ENCODE assay signal across 36 cellular contexts in the genomic region with DNA sequence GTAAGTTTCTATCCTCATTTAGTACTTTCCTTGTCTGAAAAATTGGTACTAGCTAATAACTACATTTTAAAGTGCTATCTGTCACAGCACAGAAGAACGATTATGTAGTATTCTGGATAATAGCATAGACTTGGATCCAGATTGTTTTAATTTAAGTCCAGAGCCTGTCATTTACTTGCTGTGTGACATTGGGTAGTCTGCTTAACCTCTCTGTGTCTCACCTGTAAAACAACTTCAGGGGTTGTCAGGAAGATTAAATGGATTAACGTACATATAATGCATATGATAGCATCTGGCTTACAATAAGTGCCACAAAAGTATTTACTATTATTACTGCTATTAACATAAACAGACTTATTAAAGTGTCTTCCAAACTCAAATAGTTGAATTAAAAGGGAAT.
A peak's percentile ranks its signal among the peaks of the same experiment; 100 is the strongest.
DNase-seq lines count a peak whose midpoint lies in the region; ATAC-seq, FAIRE-seq and TF ChIP-seq lines count a peak whose summit lies in the region.
"Had no signal": no experiment of that assay in that cellular context is flagged by ENCODE, and none has a peak within 500 bp of the region (broad histone marks: within the 10 kb centered on the region; RNA-seq: fewer than 3 reads in every experiment).

No MANE protein-coding gene starts in this region.

- H3K4me1 Mint-ChIP-seq in activated T-helper 17 cell treated with anti-CD3 and anti-CD28 coated beads, Interleukin-2, amount 50 U/mL, for 72 hours: no peaks in the 10 kb centered on the region
- H3K4me1 Mint-ChIP-seq: B cell; CD14-positive monocyte; CD4-positive, CD25-positive, alpha-beta regulatory T cell; CD8-positive, alpha-beta memory T cell had no signal

- TF ChIP-seq EP300 in A549 (IDR thresholded peaks at IDR 0.05) (no peak), K562 (IDR thresholded peaks at IDR 0.05; ENCODE audit: low read length) (no peak)

- TF ChIP-seq POLR2A in A549 (IDR thresholded peaks at IDR 0.05; ENCODE audit: low read length): no peak
- no peak for TF ChIP-seq POLR2A in K562 (conservative IDR thresholded peaks at IDR 0.05)
- TF ChIP-seq POLR2A in erythroblast (IDR thresholded peaks at IDR 0.05; ENCODE audit: low read length): no peak

- H3K27ac ChIP-seq in A549 (no peak overlapping the region), HEK293 (ENCODE audit: extremely low read depth, low read depth, low read length) (no peak overlapping the region), K562 (ENCODE audit: extremely low read depth, low read depth, low read length) (no peak overlapping the region), parathyroid adenoma (peak overlapping the region; percentile 97)
- H3K27ac ChIP-seq: 22Rv1; BLaER1; BLaER1 treated with 17β-estradiol and CSF1 and Interleukin-3, amounts not matched to agents 10 nM and 100 nM; C4-2B had no signal

- H2AFZ ChIP-seq in K562 (ENCODE audit: low read depth, low read length): no peak overlapping the region
- H2AFZ ChIP-seq in parathyroid adenoma: no peak overlapping the region

- H3K79me2 ChIP-seq in K562 (ENCODE audit: control insufficient read depth, insufficient read depth, low read length) (no peaks in the 10 kb centered on the region), parathyroid adenoma (peaks cover 29% of the 10 kb centered on the region)

- H3K9me3 Mint-ChIP-seq in activated T-helper 17 cell treated with anti-CD3 and anti-CD28 coated beads, Interleukin-2, amount 50 U/mL, for 72 hours: peaks cover 3% of the 10 kb centered on the region
- H3K9me3 Mint-ChIP-seq: CD4-positive, alpha-beta memory T cell; CD4-positive, alpha-beta T cell; CD8-positive, alpha-beta T cell had no signal

- H3K4me3 Mint-ChIP-seq in activated T-helper 17 cell treated with anti-CD3 and anti-CD28 coated beads, Interleukin-2, amount 50 U/mL, for 72 hours: no peak overlapping the region
- H3K4me3 Mint-ChIP-seq: B cell; CD14-positive monocyte; CD4-positive, alpha-beta memory T cell; CD4-positive, alpha-beta T cell; CD4-positive, CD25-positive, alpha-beta regulatory T cell; CD8-positive, alpha-beta memory T cell; CD8-positive, alpha-beta T cell had no signal

- intact Hi-C loops in K562 (cut with micrococcal nuclease): no loop called here
- intact Hi-C loops in left ventricle myocardium superior (cut with micrococcal nuclease): no loop called here

- no peak overlapping the region for H3K27ac Mint-ChIP-seq in activated T-helper 17 cell treated with anti-CD3 and anti-CD28 coated beads, Interleukin-2, amount 50 U/mL, for 72 hours
- H3K27ac Mint-ChIP-seq: B cell; CD14-positive monocyte; CD4-positive, alpha-beta memory T cell; CD4-positive, alpha-beta T cell; CD8-positive, alpha-beta memory T cell; CD8-positive, alpha-beta T cell had no signal

- no peak overlapping the region for H3K9ac ChIP-seq in K562 (ENCODE audit: insufficient read depth in 1 of 2, low read depth in 2 of 2, low read length in 2 of 2)
- peak overlapping the region; percentile 97 for H3K9ac ChIP-seq in parathyroid adenoma
- H3K9ac ChIP-seq: BLaER1; BLaER1 treated with 17β-estradiol and CSF1 and Interleukin-3, amounts not matched to agents 10 nM and 100 nM had no signal

- H4K20me1 ChIP-seq in K562 (replicated peaks; ENCODE audit: control insufficient read depth, insufficient read depth, low read length): no peaks in the 10 kb centered on the region
- H4K20me1 ChIP-seq: BLaER1; BLaER1 treated with 17β-estradiol and CSF1 and Interleukin-3, amounts not matched to agents 10 nM and 100 nM had no signal

- no peaks in the 10 kb centered on the region for H3K9me1 ChIP-seq in K562 (ENCODE audit: control insufficient read depth, insufficient read depth, low read length)

- H3K36me3 ChIP-seq in HEK293 (ENCODE audit: control insufficient read depth in 2 of 2, insufficient read depth in 1 of 2, low read length in 2 of 2) (no peaks in the 10 kb centered on the region), K562 (ENCODE audit: control insufficient read depth, insufficient read depth, low read length) (no peaks in the 10 kb centered on the region), parathyroid adenoma (ENCODE audit: control insufficient read depth, insufficient read depth, low read length) (peaks cover 7% of the 10 kb centered on the region)
- H3K36me3 ChIP-seq: BE2C; BLaER1; BLaER1 treated with 17β-estradiol and CSF1 and Interleukin-3, amounts not matched to agents 10 nM and 100 nM had no signal

- TF ChIP-seq RAD21 in A549 (conservative IDR thresholded peaks at IDR 0.05 in 1 of 2, IDR thresholded peaks at IDR 0.05 in 1 of 2): no peak
- no peak for TF ChIP-seq RAD21 in K562 (CRISPR knock-in tag; conservative IDR thresholded peaks at IDR 0.05 in 1 of 2, IDR thresholded peaks at IDR 0.05 in 1 of 2)

- no peaks in the 10 kb centered on the region for H3K36me3 Mint-ChIP-seq in activated T-helper 17 cell treated with anti-CD3 and anti-CD28 coated beads, Interleukin-2, amount 50 U/mL, for 72 hours (ENCODE audit: low read depth)
- H3K36me3 Mint-ChIP-seq: CD14-positive monocyte; CD4-positive, alpha-beta memory T cell; CD4-positive, CD25-positive, alpha-beta regulatory T cell; CD8-positive, alpha-beta memory T cell; CD8-positive, alpha-beta T cell had no signal

- CTCF ChIA-PET in A549 (lab: Yijun Ruan, JAX) (interaction anchor here (1.3 to 2.3 kb wide), 2 partner anchors 12 to 27 kb away, joined by 3 to 6 read pairs; no protein-coding TSS in a partner anchor), HEK293 (lab: Yijun Ruan, JAX) (no interaction called here), K562 (lab: Yijun Ruan, JAX; ENCODE audit: low intra/inter-chr PET ratio) (no interaction called here)

- no peak overlapping the region for H3K4me2 ChIP-seq in A549
- H3K4me2 ChIP-seq in K562 (ENCODE audit: insufficient read depth, low read length): no peak overlapping the region
- H3K4me2 ChIP-seq in parathyroid adenoma (ENCODE audit: low read length): peak overlapping the region; percentile 64
- H3K4me2 ChIP-seq: BLaER1; BLaER1 treated with 17β-estradiol and CSF1 and Interleukin-3, amounts not matched to agents 10 nM and 100 nM had no signal

- H3K4me1 ChIP-seq in A549: no peaks in the 10 kb centered on the region
- no peaks in the 10 kb centered on the region for H3K4me1 ChIP-seq in HEK293 (ENCODE audit: control insufficient read depth, insufficient read depth, low read length)
- no peaks in the 10 kb centered on the region for H3K4me1 ChIP-seq in K562 (replicated peaks in 1 of 2; ENCODE audit: control insufficient read depth in 2 of 2, insufficient read depth in 2 of 2, low read length in 2 of 2)
- H3K4me1 ChIP-seq in parathyroid adenoma: peaks cover 9% of the 10 kb centered on the region
- H3K4me1 ChIP-seq: BE2C; BLaER1; BLaER1 treated with 17β-estradiol and CSF1 and Interleukin-3, amounts not matched to agents 10 nM and 100 nM; Caco-2 had no signal

- H3K4me3 ChIP-seq in A549 (no peak overlapping the region), HEK293 (ENCODE audit: low read depth, low read length) (no peak overlapping the region), K562 (no peak overlapping the region), parathyroid adenoma (ENCODE audit: low read depth, low read length) (peak overlapping the region; percentile 96)
- H3K4me3 ChIP-seq: BLaER1; BLaER1 treated with 17β-estradiol and CSF1 and Interleukin-3, amounts not matched to agents 10 nM and 100 nM had no signal

- no peaks in the 10 kb centered on the region for H3K27me3 ChIP-seq in K562 (ENCODE audit: control insufficient read depth in 2 of 2, insufficient read depth in 2 of 2, low read length in 2 of 2)
- no peaks in the 10 kb centered on the region for H3K27me3 ChIP-seq in parathyroid adenoma (ENCODE audit: control insufficient read depth, insufficient read depth, low read length)
- H3K27me3 ChIP-seq: BE2C; BLaER1; BLaER1 treated with 17β-estradiol and CSF1 and Interleukin-3, amounts not matched to agents 10 nM and 100 nM had no signal

- H3K9me3 ChIP-seq in A549 (no peaks in the 10 kb centered on the region), HEK293 (ENCODE audit: control insufficient read depth, insufficient read depth, low read depth, low read length) (no peaks in the 10 kb centered on the region), K562 (replicated peaks; ENCODE audit: control insufficient read depth, insufficient read depth, low read depth, low read length) (no peaks in the 10 kb centered on the region), parathyroid adenoma (ENCODE audit: control insufficient read depth, low read length) (no peaks in the 10 kb centered on the region)
- H3K9me3 ChIP-seq: BE2C had no signal

- no peak for ATAC-seq in A549
- ATAC-seq in K562: no peak
- no peak for ATAC-seq in left ventricle myocardium superior
- ATAC-seq in HG03097 (IDR thresholded peaks at IDR 0.05; ENCODE audit: low FRiP score, unreplicated experiment): no peak
- no peak for ATAC-seq in activated T-helper 17 cell treated with anti-CD3 and anti-CD28 coated beads, Interleukin-2, amount 50 U/mL, for 72 hours (replicated peaks)
- ATAC-seq: CD8-positive, alpha-beta T cell had no signal

- in situ Hi-C loops in K562 (cut with MboI): no loop called here

- no TSS peak for BruUV-seq in K562 (replicated peaks; lab: Mats Ljungman, UMichigan)

- peaks cover 23% of the 10 kb centered on the region for H3K27me3 Mint-ChIP-seq in activated T-helper 17 cell treated with anti-CD3 and anti-CD28 coated beads, Interleukin-2, amount 50 U/mL, for 72 hours
- H3K27me3 Mint-ChIP-seq: B cell had no signal

- TF ChIP-seq CTCF in A549 (IDR thresholded peaks at IDR 0.05): no peak
- TF ChIP-seq CTCF in HEK293 (tag by site-specific recombination; IDR thresholded peaks at IDR 0.05): no peak
- no peak for TF ChIP-seq CTCF in K562 (IDR thresholded peaks at IDR 0.05 in 2 of 3, conservative IDR thresholded peaks at IDR 0.05 in 1 of 3; ENCODE audit: insufficient read depth in 2 of 3, low read depth in 1 of 3, low read length in 3 of 3)
- peak; percentile 4 for TF ChIP-seq CTCF in parathyroid adenoma (IDR thresholded peaks at IDR 0.05)

- no peak for DNase-seq in A549 (ENCODE audit: low read depth in 1 of 2, low spot score in 1 of 2)
- no peak for DNase-seq in K562 (ENCODE audit: extremely low read depth in 1 of 4, low spot score in 3 of 4)
- no peak for DNase-seq in erythroblast (lab: John Stamatoyannopoulos, UW)
- DNase-seq in left ventricle myocardium superior: no peak
- DNase-seq: 8988T; ACHN; AML-193; BE2C; C1 segment of cervical spinal cord; Caco-2; Calu3; CD4-positive, alpha-beta memory T cell; CD4-positive, alpha-beta T cell; CD4-positive, CD25-positive, alpha-beta regulatory T cell; CD8-positive, alpha-beta memory T cell; CD8-positive, alpha-beta T cell; COR-L47; DMS 273 treated with DMSO at 0.1 percent for 48 hours; DMS153; DMS53; DMS79; DMS79 treated with DMSO at 0.1 percent for 48 hours; DND-41; EL had no signal

- FAIRE-seq in A549 (lab: Jason Lieb, UNC): no peak
- no peak for FAIRE-seq in K562 (lab: Jason Lieb, UNC)
- FAIRE-seq: A204.1, D721Med had no signal

- POLR2A ChIA-PET in A549 (lab: Yijun Ruan, JAX) (no interaction called here), HEK293 (lab: Yijun Ruan, JAX) (no interaction called here), K562 (lab: Yijun Ruan, JAX) (interaction anchor here (0.7 kb wide), 1 partner anchor 20 kb away, joined by 5 read pairs; no protein-coding TSS in a partner anchor)

- 3% methylated on average over 2 of the region's 2 CpGs for WGBS in A549 (ENCODE audit: missing lambda C conversion rate)
- WGBS in K562 (ENCODE audit: insufficient coverage, low coverage, missing lambda C conversion rate): 3% methylated on average over 2 of the region's 2 CpGs

TF ChIP-seq in K562, 482 proteins besides CTCF, POLR2A, EP300 and RAD21 (continues in another document):
- TF ChIP-seq CAMTA2 (CRISPR knock-in tag; conservative IDR thresholded peaks at IDR 0.05): no peak
- TF ChIP-seq ZNF77 (CRISPR knock-in tag; IDR thresholded peaks at IDR 0.05): no peak
